8 cellular contexts compared by ENCODE assay signal in genomic region chr1:25232027-25232865, GRCh38. TPM values are rescaled to one million over a fixed set of nuclear protein-coding genes. Genes with fewer than 3 reads are reported as not detected.
DNase-seq lines count a peak whose midpoint lies in the region; ATAC-seq and TF ChIP-seq lines count a peak whose summit lies in the region.

Gene SYF2, minus strand, starts transcription at chr1:25232502. Its CDS starts 35 bp downstream, at chr1:25232467.

- no peak for TF ChIP-seq CTCF in nephron progenitor cell (IDR thresholded peaks at IDR 0.05)

- H3K4me1 Mint-ChIP-seq in nephron progenitor cell: peaks cover 23% of the 10 kb centered on the region
- peaks cover 56% of the 10 kb centered on the region for H3K4me1 Mint-ChIP-seq in stimulated activated naive CD8-positive, alpha-beta T cell treated with anti-CD3 and anti-CD28 coated beads, Interleukin-15, amount 100 ng/mL, for 72 hours

- no peaks in the 10 kb centered on the region for H3K27me3 ChIP-seq in H7 (ENCODE audit: control insufficient read depth, insufficient read depth, low read length)

- H3K27me3 Mint-ChIP-seq in nephron progenitor cell (ENCODE audit: low read depth, poor library complexity): peaks cover 4% of the 10 kb centered on the region
- no peaks in the 10 kb centered on the region for H3K27me3 Mint-ChIP-seq in stimulated activated naive CD8-positive, alpha-beta T cell treated with anti-CD3 and anti-CD28 coated beads, Interleukin-15, amount 100 ng/mL, for 72 hours

- H3K36me3 ChIP-seq in H7 (replicated peaks; ENCODE audit: control insufficient read depth, insufficient read depth, low read length): peaks cover 3% of the 10 kb centered on the region

- no peaks in the 10 kb centered on the region for H3K9me3 Mint-ChIP-seq in nephron progenitor cell
- H3K9me3 Mint-ChIP-seq in stimulated activated naive CD8-positive, alpha-beta T cell treated with anti-CD3 and anti-CD28 coated beads, Interleukin-15, amount 100 ng/mL, for 72 hours: no peaks in the 10 kb centered on the region

- ATAC-seq in stimulated activated naive CD8-positive, alpha-beta T cell treated with anti-CD3 and anti-CD28 coated beads, Interleukin-15, amount 100 ng/mL, for 72 hours: peak; percentile 97

- TF ChIP-seq POLR2A in Raji (IDR thresholded peaks at IDR 0.05; ENCODE audit: insufficient read depth, low read depth, low read length): peak; percentile 80

- H3K4me3 Mint-ChIP-seq in nephron progenitor cell: no peak within 1 kb of the TSS
- H3K4me3 Mint-ChIP-seq in stimulated activated naive CD8-positive, alpha-beta T cell treated with anti-CD3 and anti-CD28 coated beads, Interleukin-15, amount 100 ng/mL, for 72 hours: no peak within 1 kb of the TSS

- H3K36me3 Mint-ChIP-seq in nephron progenitor cell (ENCODE audit: low read depth): peaks cover 41% of the 10 kb centered on the region

- DNase-seq in EH (ENCODE audit: low read depth) (peak; percentile 95), H7 (peak; percentile 94), M059J (ENCODE audit: low read depth) (peak; percentile 91), fibroblast of the conjunctiva (ENCODE audit: low read depth) (peak; percentile 90), nephron progenitor cell (peak; percentile 92)
- peak; percentile 83 for DNase-seq in activated T-helper 9 cell treated with anti-CD3 and anti-CD28 coated beads, Interleukin-2, amount 50 U/mL, for 16 hours (ENCODE audit: low read depth)
- DNase-seq in stimulated activated naive CD8-positive, alpha-beta T cell treated with anti-CD3 and anti-CD28 coated beads, Interleukin-15, amount 100 ng/mL, for 72 hours: peak; percentile 85 to 90

- H3K27ac Mint-ChIP-seq in nephron progenitor cell: no peak within 1 kb of the TSS
- no peak within 1 kb of the TSS for H3K27ac Mint-ChIP-seq in stimulated activated naive CD8-positive, alpha-beta T cell treated with anti-CD3 and anti-CD28 coated beads, Interleukin-15, amount 100 ng/mL, for 72 hours

- H3K4me3 ChIP-seq in H7 (ENCODE audit: insufficient read depth, low read depth, low read length): peak within 1 kb of the TSS; percentile 85

RNA-seq across cellular contexts. Expression of gene SYF2, which starts in this region (rescaled TPM):
- 36.6 and 58.4 TPM in 2 replicates for total RNA-seq in H7 (2014; rRNA removed; shearing (Covaris generic))
- total RNA-seq in M059J (2014; rRNA removed; shearing (Covaris generic)): 53.2 and 56.7 TPM in 2 replicates

Comparison
In these comparisons a context has a peak if more than half of its experiments do, and no peak if none do; other contexts are left out.
1. Peak in every context shown above with its lines: DNase-seq, ATAC-seq and H3K4me3 ChIP-seq.